In genomic region chr13:23991119-23991518, GRCh38 we compare ENCODE assay signal across 26 cellular contexts.
"Had no signal": no experiment of that assay in that cellular context is flagged by ENCODE, and none has a peak within 500 bp of the region (broad histone marks: within the 10 kb centered on the region; RNA-seq: fewer than 3 reads in every experiment).

No MANE protein-coding gene starts in this region.

- H3K4me1 Mint-ChIP-seq: naive B cell; stimulated activated naive B cell treated with anti-CD40 and anti-IgM and Interleukin-4, amounts not matched to agents 10 μg/mL and 1 μg/mL and 100 μg/mL, for 72 hours had no signal

- H3K4me1 ChIP-seq: ascending aorta, psoas muscle, tibial nerve had no signal

- H3K27ac ChIP-seq: ascending aorta, brain microvascular endothelial cell, esophagus muscularis mucosa, ovary, psoas muscle, stomach, suprapubic skin, tibial nerve, VCaP had no signal

- H3K9me3 Mint-ChIP-seq: activated naive CD4-positive, alpha-beta T cell treated with anti-CD3 and anti-CD28 coated beads, Interleukin-2, amount 10 ng/mL, durations not matched to agents 7 days and 5 days; activated naive CD8-positive, alpha-beta T cell treated with anti-CD3 and anti-CD28 coated beads, Interleukin-2, amount 10 ng/mL, durations not matched to agents 7 days and 5 days; activated T-cell treated with anti-CD3 and anti-CD28 coated beads, Interleukin-2, amount 50 U/mL, for 24 hours; stimulated activated naive B cell treated with anti-CD40 and anti-IgM and Interleukin-4, amounts not matched to agents 10 μg/mL and 1 μg/mL and 100 μg/mL, for 72 hours had no signal

- H3K36me3 Mint-ChIP-seq: activated naive CD4-positive, alpha-beta T cell treated with anti-CD3 and anti-CD28 coated beads, Interleukin-2, amount 10 ng/mL, durations not matched to agents 7 days and 5 days; activated naive CD8-positive, alpha-beta T cell treated with anti-CD3 and anti-CD28 coated beads, Interleukin-2, amount 10 ng/mL, durations not matched to agents 7 days and 5 days; naive B cell; stimulated activated naive B cell treated with anti-CD40 and anti-IgM and Interleukin-4, amounts not matched to agents 10 μg/mL and 1 μg/mL and 100 μg/mL, for 72 hours had no signal

- DNase-seq: activated CD4-positive, alpha-beta T cell treated with anti-CD3 and anti-CD28 coated beads for 4 hours; activated CD4-positive, alpha-beta T cell treated with anti-CD3 and anti-CD28 coated beads, Interleukin-2, amount 50 U/mL, for 4 hours; activated CD8-positive, alpha-beta memory T cell treated with anti-CD3 and anti-CD28 coated beads for 24 hours; activated CD8-positive, alpha-beta memory T cell treated with anti-CD3 and anti-CD28 coated beads, Interleukin-2, amount 50 U/mL, for 4 hours; activated gamma-delta T cell; activated naive CD4-positive, alpha-beta T cell treated with anti-CD3 and anti-CD28 coated beads, Interleukin-2, amount 10 ng/mL, durations not matched to agents 7 days and 5 days; activated naive CD8-positive, alpha-beta T cell treated with anti-CD3 and anti-CD28 coated beads, Interleukin-2, amount 10 ng/mL, durations not matched to agents 7 days and 5 days; activated T-cell treated with anti-CD3 and anti-CD28 coated beads, Interleukin-2, amount 50 U/mL, for 24 hours; brain microvascular endothelial cell; dermis blood vessel endothelial cell; effector CD4-positive, alpha-beta T cell; foreskin melanocyte; islet precursor cell; left ventricle myocardium superior; naive B cell; ovary; psoas muscle; stimulated activated CD4-positive, alpha-beta T cell treated with anti-CD3 and anti-CD28 coated beads, Interleukin-15, amount 100 ng/mL, for 24 hours; stimulated activated CD4-positive, alpha-beta T cell treated with anti-CD3 and anti-CD28 coated beads, Interleukin-2, amount 100 ng/mL, for 24 hours; stimulated activated naive B cell treated with anti-CD40 and anti-IgM and Interleukin-4, amounts not matched to agents 10 μg/mL and 1 μg/mL and 100 μg/mL, for 72 hours; stomach had no signal

- H3K27me3 ChIP-seq: ascending aorta, brain microvascular endothelial cell, esophagus muscularis mucosa, ovary, stomach, suprapubic skin, tibial nerve had no signal

- H3K4me3 ChIP-seq: ascending aorta, esophagus muscularis mucosa, ovary, psoas muscle, stomach, suprapubic skin, tibial nerve had no signal

- H3K4me3 Mint-ChIP-seq: activated naive CD4-positive, alpha-beta T cell treated with anti-CD3 and anti-CD28 coated beads, Interleukin-2, amount 10 ng/mL, durations not matched to agents 7 days and 5 days; activated naive CD8-positive, alpha-beta T cell treated with anti-CD3 and anti-CD28 coated beads, Interleukin-2, amount 10 ng/mL, durations not matched to agents 7 days and 5 days; activated T-cell treated with anti-CD3 and anti-CD28 coated beads, Interleukin-2, amount 50 U/mL, for 24 hours; naive B cell; stimulated activated naive B cell treated with anti-CD40 and anti-IgM and Interleukin-4, amounts not matched to agents 10 μg/mL and 1 μg/mL and 100 μg/mL, for 72 hours had no signal

- H3K36me3 ChIP-seq: ascending aorta, brain microvascular endothelial cell, esophagus muscularis mucosa, ovary, stomach, suprapubic skin, tibial nerve had no signal

- H3K9me3 ChIP-seq: ascending aorta, esophagus muscularis mucosa, ovary, psoas muscle, stomach, suprapubic skin, tibial nerve had no signal

- ATAC-seq: left ventricle myocardium superior; psoas muscle; stimulated activated naive B cell treated with anti-CD40 and anti-IgM and Interleukin-4, amounts not matched to agents 10 μg/mL and 1 μg/mL and 100 μg/mL, for 72 hours had no signal

- H3K27ac Mint-ChIP-seq: activated naive CD4-positive, alpha-beta T cell treated with anti-CD3 and anti-CD28 coated beads, Interleukin-2, amount 10 ng/mL, durations not matched to agents 7 days and 5 days; activated naive CD8-positive, alpha-beta T cell treated with anti-CD3 and anti-CD28 coated beads, Interleukin-2, amount 10 ng/mL, durations not matched to agents 7 days and 5 days; activated T-cell treated with anti-CD3 and anti-CD28 coated beads, Interleukin-2, amount 50 U/mL, for 24 hours; naive B cell; stimulated activated naive B cell treated with anti-CD40 and anti-IgM and Interleukin-4, amounts not matched to agents 10 μg/mL and 1 μg/mL and 100 μg/mL, for 72 hours had no signal
